9 cellular contexts compared by ENCODE assay signal in the genomic region with DNA sequence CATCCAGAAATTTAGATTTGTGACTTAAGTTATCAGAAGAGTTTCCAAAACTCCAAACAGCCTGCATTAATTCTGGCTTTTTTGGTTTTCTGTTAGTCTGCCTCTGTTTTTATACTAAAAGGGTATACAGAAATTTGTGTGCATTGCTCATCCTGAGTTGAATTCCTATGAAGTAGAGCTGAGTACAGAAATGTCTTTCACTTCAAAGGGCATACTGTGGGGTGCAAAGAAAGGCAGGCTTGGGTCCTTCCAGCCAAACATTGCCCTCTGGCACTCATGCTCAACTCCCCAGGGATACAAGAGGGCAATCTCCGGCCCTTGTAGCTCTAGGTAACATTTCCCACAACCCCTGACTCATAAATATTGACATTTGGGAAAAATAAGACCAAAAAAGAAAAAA. TPM values are rescaled to one million over a fixed set of nuclear protein-coding genes. Genes with fewer than 3 reads are reported as not detected.
A peak's percentile ranks its signal among the peaks of the same experiment; 100 is the strongest.
DNase-seq lines count a peak whose midpoint lies in the region; ATAC-seq and TF ChIP-seq lines count a peak whose summit lies in the region.
"Had no signal": no experiment of that assay in that cellular context is flagged by ENCODE, and none has a peak within 500 bp of the region (broad histone marks: within the 10 kb centered on the region; RNA-seq: fewer than 3 reads in every experiment).

No MANE protein-coding gene starts in this region.

- intact Hi-C loops in gastrocnemius medialis (cut with DNase I; ENCODE audit: low total_unique reads), result no loop called here

- in situ Hi-C loops in gastrocnemius medialis (cut with MboI; ENCODE audit: low sequenced_read_pairs in 4 of 4), result loop anchor here in 3 of 4 donors (25.0 kb wide), 3 partner anchors 427 to 577 kb away; no protein-coding TSS in a partner anchor

- H3K9me3 ChIP-seq in adipocyte (ENCODE audit: control insufficient read depth, low read length), result peaks cover 2% of the 10 kb centered on the region
- H3K9me3 ChIP-seq in gastrocnemius medialis, result no peaks in the 10 kb centered on the region
- no peaks in the 10 kb centered on the region for H3K9me3 ChIP-seq in effector memory CD4-positive, alpha-beta T cell (ENCODE audit: control insufficient read depth, low read length)

- H3K36me3 ChIP-seq in adipocyte (ENCODE audit: control insufficient read depth, insufficient read depth, low read length, severe bottlenecking) (no peaks in the 10 kb centered on the region), gastrocnemius medialis (no peaks in the 10 kb centered on the region)
- H3K36me3 ChIP-seq in effector memory CD4-positive, alpha-beta T cell (ENCODE audit: control insufficient read depth, insufficient read depth, low read length), result no peaks in the 10 kb centered on the region

- no peaks in the 10 kb centered on the region for H3K27me3 ChIP-seq in adipocyte (replicated peaks; ENCODE audit: control insufficient read depth, insufficient read depth, low read length)
- no peaks in the 10 kb centered on the region for H3K27me3 ChIP-seq in gastrocnemius medialis
- H3K27me3 ChIP-seq in effector memory CD4-positive, alpha-beta T cell (replicated peaks; ENCODE audit: control insufficient read depth, insufficient read depth, low read length, poor library complexity, severe bottlenecking), result no peaks in the 10 kb centered on the region

- TF ChIP-seq CTCF in gastrocnemius medialis (IDR thresholded peaks at IDR 0.05 in 4 of 5, conservative IDR thresholded peaks at IDR 0.05 in 1 of 5), result no peak

- H3K4me1 ChIP-seq in adipocyte (ENCODE audit: control insufficient read depth, insufficient read depth, low read length) (peaks cover 11% of the 10 kb centered on the region), gastrocnemius medialis (no peaks in the 10 kb centered on the region)
- H3K4me1 ChIP-seq in effector memory CD4-positive, alpha-beta T cell (ENCODE audit: control insufficient read depth, insufficient read depth, low read length, poor library complexity, severe bottlenecking), result no peaks in the 10 kb centered on the region

- peak overlapping the region in 3 of 4 donors; percentile 13 to 22 (median 15) for H3K27ac ChIP-seq in gastrocnemius medialis
- H3K27ac ChIP-seq in effector memory CD4-positive, alpha-beta T cell (ENCODE audit: insufficient read depth, low read length, poor library complexity, severe bottlenecking), result no peak overlapping the region

- H3K4me3 ChIP-seq in adipocyte (ENCODE audit: low read length) (no peak overlapping the region), gastrocnemius medialis (no peak overlapping the region)
- H3K4me3 ChIP-seq in effector memory CD4-positive, alpha-beta T cell (ENCODE audit: insufficient read depth, low read depth, low read length, poor library complexity, severe bottlenecking), result no peak overlapping the region

- no peak for TF ChIP-seq POLR2A in gastrocnemius medialis (IDR thresholded peaks at IDR 0.05)

- no peak overlapping the region for H3K9ac ChIP-seq in adipocyte (ENCODE audit: low read length)

- ATAC-seq in gastrocnemius medialis, result no peak
- no peak for ATAC-seq in HG02763 (IDR thresholded peaks at IDR 0.05; ENCODE audit: unreplicated experiment)

- DNase-seq in COLO829 (ENCODE audit: low spot score), result peak; percentile 77
- DNase-seq in adipocyte (ENCODE audit: low read depth), result peak; percentile 66
- DNase-seq in iris pigment epithelial cell (ENCODE audit: low read depth), result peak; percentile 21
- DNase-seq in gastrocnemius medialis, result no peak
- no peak for DNase-seq in kidney tubule cell (ENCODE audit: low spot score)
- no peak for DNase-seq in NCI-H524 (lab: John Stamatoyannopoulos, UW)
- DNase-seq in effector memory CD4-positive, alpha-beta T cell, result no peak
- DNase-seq: NCI-H1436 had no signal

RNA-seq across cellular contexts. Expression of gene TMEM184C, which starts 27.6 kb away (rescaled TPM):
- 10 to 100 TPM; 15.6 to 30.9 (median 20.7) TPM for total RNA-seq in gastrocnemius medialis

Comparison
In these comparisons a context has a peak if more than half of its experiments do, and no peak if none do; other contexts are left out.
1. DNase-seq: peak in COLO829 (single experiment), adipocyte (single experiment) and iris pigment epithelial cell (single experiment); none in gastrocnemius medialis (0 of 2), kidney tubule cell (single experiment), NCI-H524 (0 of 2) and effector memory CD4-positive, alpha-beta T cell (0 of 3).